In the genomic region with DNA sequence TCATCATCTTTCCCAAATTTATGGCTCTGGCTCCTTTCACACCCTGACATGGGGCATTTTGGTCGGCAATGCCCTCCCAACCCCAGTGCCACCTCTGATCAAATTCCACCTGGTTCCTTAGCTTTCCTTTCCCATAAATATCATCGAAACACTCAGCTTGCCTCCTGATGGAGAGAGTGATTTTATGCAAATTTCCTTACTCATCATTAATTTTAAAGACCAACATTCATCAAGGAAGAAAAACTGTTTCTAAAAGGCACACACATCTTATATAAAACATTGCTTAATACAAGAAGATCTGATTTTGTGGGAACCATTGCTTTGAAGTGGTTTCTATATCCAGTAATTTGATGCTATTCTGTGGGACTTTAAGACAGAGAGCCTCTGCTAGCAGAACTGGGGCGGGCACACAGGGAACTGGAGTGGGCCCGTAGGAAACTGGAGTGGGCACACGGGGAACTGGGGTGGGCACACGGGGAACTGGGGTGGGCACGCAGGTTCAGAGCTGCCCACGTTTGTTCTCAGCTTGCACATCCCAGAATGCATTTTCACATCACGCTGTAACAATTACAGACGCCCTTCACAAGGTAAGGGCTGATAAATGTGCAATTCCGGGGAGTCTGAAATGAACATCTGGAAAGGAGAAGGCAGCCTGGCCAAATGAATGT, we compare ENCODE assay signal across 16 cellular contexts.
"Had no signal": no experiment of that assay in that cellular context is flagged by ENCODE, and none has a peak within 500 bp of the region (broad histone marks: within the 10 kb centered on the region; RNA-seq: fewer than 3 reads in every experiment).

No MANE protein-coding gene starts in this region.

- H3K27me3 ChIP-seq: right atrium auricular region had no signal

- DNase-seq: effector CD8-positive, alpha-beta T cell; gastrocnemius medialis; mesendoderm; naive B cell; small intestine; stimulated activated CD4-positive, alpha-beta T cell treated with anti-CD3 and anti-CD28 coated beads, Interleukin-12 subunit alpha, Interleukin-12 subunit beta, amount 100 ng/mL, for 4 hours; stimulated activated naive CD4-positive, alpha-beta T cell; stomach; substantia nigra; trophoblast cell had no signal

- H3K9me3 ChIP-seq: gastrocnemius medialis, neutrophil, right atrium auricular region, stomach, thoracic aorta had no signal

- H3K27ac Mint-ChIP-seq: nephron had no signal

- H3K27ac ChIP-seq: coronary artery, dorsolateral prefrontal cortex, gastrocnemius medialis, neutrophil, right atrium auricular region, stomach, thoracic aorta had no signal

- H3K36me3 ChIP-seq: gastrocnemius medialis, neutrophil, right atrium auricular region, stomach, thoracic aorta had no signal

- H3K4me1 ChIP-seq: gastrocnemius medialis, right atrium auricular region, stomach had no signal

- H3K4me3 ChIP-seq: coronary artery, dorsolateral prefrontal cortex, gastrocnemius medialis, right atrium auricular region, stomach, thoracic aorta had no signal

- FAIRE-seq: small intestine had no signal

- ATAC-seq: gastrocnemius medialis had no signal

- H3K4me3 Mint-ChIP-seq: naive B cell had no signal
